In the genomic region with DNA sequence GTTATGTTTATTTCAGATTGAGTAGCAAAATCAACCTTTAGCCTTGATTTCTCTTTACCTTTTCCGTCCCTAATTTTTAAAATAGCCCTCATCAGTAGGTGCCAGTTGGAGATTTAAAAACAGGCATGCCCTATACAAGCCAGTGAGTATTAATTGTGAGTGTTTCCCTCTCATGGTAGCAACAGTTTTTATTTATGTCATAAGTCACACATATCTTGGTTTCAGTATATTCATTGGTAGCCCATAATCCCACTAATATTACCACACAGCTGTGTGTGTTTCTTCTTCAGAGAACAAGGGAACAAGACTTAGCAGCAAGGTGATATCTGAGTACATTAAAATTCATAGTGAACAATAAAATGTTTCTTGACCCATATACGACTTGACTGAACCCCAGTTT, we compare ENCODE assay signal across 29 cellular contexts.
DNase-seq lines count a peak whose midpoint lies in the region; ATAC-seq and TF ChIP-seq lines count a peak whose summit lies in the region.
"Had no signal": no experiment of that assay in that cellular context is flagged by ENCODE, and none has a peak within 500 bp of the region (broad histone marks: within the 10 kb centered on the region; RNA-seq: fewer than 3 reads in every experiment).

No MANE protein-coding gene starts in this region.

- H3K36me3 ChIP-seq in mesenchymal stem cell (ENCODE audit: control insufficient read depth in 1 of 2, insufficient read depth in 2 of 2, low read depth in 1 of 2, low read length in 2 of 2) (no peaks in the 10 kb centered on the region), SK-N-SH (replicated peaks in 1 of 2; ENCODE audit: control insufficient read depth in 1 of 2, insufficient read depth in 2 of 2, low read length in 1 of 2) (no peaks in the 10 kb centered on the region)
- H3K36me3 ChIP-seq: breast epithelium, HAP-1, ovary, thyroid gland, uterus had no signal

- 67% methylated on average over 1 of the region's 2 CpGs for WGBS in mesenchymal stem cell
- WGBS in SK-N-SH (ENCODE audit: low lambda C conversion rate), result 3% methylated on average over 2 of the region's 2 CpGs

- no peak overlapping the region for H3K23ac ChIP-seq in mesenchymal stem cell (ENCODE audit: low read length in 2 of 2)

- H3K4me3 Mint-ChIP-seq in stimulated activated naive CD8-positive, alpha-beta T cell treated with anti-CD3 and anti-CD28 coated beads, Interleukin-15, Interleukin-2, amounts not matched to agents 100 ng/mL and 50 ng/mL, for 24 hours, result no peak overlapping the region
- no peak overlapping the region for H3K4me3 Mint-ChIP-seq in activated T-helper 1 cell treated with anti-CD3 and anti-CD28 coated beads, Interleukin-12 subunit alpha, Interleukin-12 subunit beta, Interleukin-2, Interleukin-4 antibody, amounts not matched to agents 30 ng/mL and 10 ng/mL and 1 ng/mL, durations not matched to agents 14 hours and 24 hours and 36 hours
- H3K4me3 Mint-ChIP-seq: activated CD8-positive, alpha-beta memory T cell treated with anti-CD3 and anti-CD28 coated beads, Interleukin-2, amount 10 ng/mL, durations not matched to agents 7 days and 5 days; activated naive CD4-positive, alpha-beta T cell treated with anti-CD3 and anti-CD28 coated beads, Interleukin-2, amount 50 U/mL, for 24 hours; B cell; CD4-positive, alpha-beta memory T cell; nephron progenitor cell had no signal

- CTCF ChIA-PET in SK-N-SH (lab: Yijun Ruan, JAX), result interaction anchor here (1.2 to 1.5 kb wide), 2 partner anchors 16 to 48 kb away, joined by 3 read pairs; no protein-coding TSS in a partner anchor

- TF ChIP-seq CTCF in SK-N-SH (IDR thresholded peaks at IDR 0.05), result no peak

- H3K9me3 ChIP-seq in mesenchymal stem cell (ENCODE audit: control insufficient read depth, low read length) (no peaks in the 10 kb centered on the region), SK-N-SH (no peaks in the 10 kb centered on the region)
- H3K9me3 ChIP-seq: breast epithelium, HAP-1, ovary, thyroid gland, uterus had no signal

- H3K9ac ChIP-seq in mesenchymal stem cell (ENCODE audit: low read length) (no peak overlapping the region), SK-N-SH (no peak overlapping the region)
- H3K9ac ChIP-seq: KMS-11 had no signal

- H3K79me2 ChIP-seq in SK-N-SH (ENCODE audit: insufficient read depth), result no peaks in the 10 kb centered on the region

- no peaks in the 10 kb centered on the region for H3K9me2 ChIP-seq in SK-N-SH

- H2BK15ac ChIP-seq in mesenchymal stem cell (ENCODE audit: low read depth, poor library complexity, severe bottlenecking), result no peak overlapping the region

- H3K36me3 Mint-ChIP-seq in stimulated activated naive CD8-positive, alpha-beta T cell treated with anti-CD3 and anti-CD28 coated beads, Interleukin-15, Interleukin-2, amounts not matched to agents 100 ng/mL and 50 ng/mL, for 24 hours (ENCODE audit: low read depth), result no peaks in the 10 kb centered on the region
- peaks cover 10% of the 10 kb centered on the region for H3K36me3 Mint-ChIP-seq in activated T-helper 1 cell treated with anti-CD3 and anti-CD28 coated beads, Interleukin-12 subunit alpha, Interleukin-12 subunit beta, Interleukin-2, Interleukin-4 antibody, amounts not matched to agents 30 ng/mL and 10 ng/mL and 1 ng/mL, durations not matched to agents 14 hours and 24 hours and 36 hours (ENCODE audit: low read depth)
- H3K36me3 Mint-ChIP-seq: activated naive CD4-positive, alpha-beta T cell treated with anti-CD3 and anti-CD28 coated beads, Interleukin-2, amount 50 U/mL, for 24 hours; CD4-positive, alpha-beta memory T cell had no signal

- no peak overlapping the region for H3K14ac ChIP-seq in mesenchymal stem cell (ENCODE audit: low read length in 2 of 2)

- no peak overlapping the region for H4K91ac ChIP-seq in mesenchymal stem cell (ENCODE audit: low read length)

- H3K27me3 ChIP-seq in mesenchymal stem cell (ENCODE audit: control insufficient read depth in 1 of 2, insufficient read depth in 1 of 2, low read length in 2 of 2), result no peaks in the 10 kb centered on the region
- no peaks in the 10 kb centered on the region for H3K27me3 ChIP-seq in SK-N-SH (ENCODE audit: insufficient read depth)
- H3K27me3 ChIP-seq: breast epithelium, ovary, thyroid gland, uterus had no signal

- no peak for TF ChIP-seq EP300 in SK-N-SH (IDR thresholded peaks at IDR 0.05; ENCODE audit: borderline replicate concordance in 1 of 2, low read depth in 1 of 2, low read length in 1 of 2)

- H3K18ac ChIP-seq in mesenchymal stem cell (ENCODE audit: low read depth in 1 of 2, low read length in 2 of 2), result no peak overlapping the region

- no peak overlapping the region for H2BK12ac ChIP-seq in mesenchymal stem cell (ENCODE audit: low read length in 2 of 2)

- intact Hi-C loops in activated T-helper 1 cell treated with anti-CD3 and anti-CD28 coated beads, Interleukin-12 subunit alpha, Interleukin-12 subunit beta, Interleukin-2, Interleukin-4 antibody, amounts not matched to agents 30 ng/mL and 10 ng/mL and 1 ng/mL, durations not matched to agents 14 hours and 24 hours and 36 hours (cut with micrococcal nuclease), result loop anchor here (5.0 to 10.0 kb wide), 4 partner anchors 143 to 1281 kb away; partner anchors contain the start of gene NRIP1

- H3K4me1 Mint-ChIP-seq in stimulated activated naive CD8-positive, alpha-beta T cell treated with anti-CD3 and anti-CD28 coated beads, Interleukin-15, Interleukin-2, amounts not matched to agents 100 ng/mL and 50 ng/mL, for 24 hours (ENCODE audit: low read depth), result peaks cover 51% of the 10 kb centered on the region
- peaks cover 78% of the 10 kb centered on the region for H3K4me1 Mint-ChIP-seq in activated T-helper 1 cell treated with anti-CD3 and anti-CD28 coated beads, Interleukin-12 subunit alpha, Interleukin-12 subunit beta, Interleukin-2, Interleukin-4 antibody, amounts not matched to agents 30 ng/mL and 10 ng/mL and 1 ng/mL, durations not matched to agents 14 hours and 24 hours and 36 hours (ENCODE audit: low read depth)

- H3K4me2 ChIP-seq in mesenchymal stem cell (ENCODE audit: low read length, poor library complexity, severe bottlenecking), result no peak overlapping the region
- no peak overlapping the region for H3K4me2 ChIP-seq in SK-N-SH
- H3K4me2 ChIP-seq: KMS-11 had no signal

- H3K4me3 ChIP-seq in mesenchymal stem cell (ENCODE audit: insufficient read depth in 1 of 2, low read depth in 1 of 2, low read length in 2 of 2), result no peak overlapping the region
- H3K4me3 ChIP-seq in SK-N-SH (ENCODE audit: low read depth in 2 of 2, low read length in 1 of 2), result no peak overlapping the region
- H3K4me3 ChIP-seq: breast epithelium, HAP-1, lung, ovary, SK-N-MC, thyroid gland, uterus had no signal

- no peak overlapping the region for H2AK5ac ChIP-seq in mesenchymal stem cell (ENCODE audit: low read length, severe bottlenecking)

- POLR2A ChIA-PET in SK-N-SH (lab: Yijun Ruan, JAX), result no interaction called here

- no peak overlapping the region for H2BK120ac ChIP-seq in mesenchymal stem cell (ENCODE audit: low read depth, low read length)

- H4K20me1 ChIP-seq in SK-N-SH (ENCODE audit: insufficient read depth), result no peaks in the 10 kb centered on the region

- no peak for ATAC-seq in stimulated activated naive CD8-positive, alpha-beta T cell treated with anti-CD3 and anti-CD28 coated beads, Interleukin-15, Interleukin-2, amounts not matched to agents 100 U/mL and 50 U/mL, for 24 hours
- ATAC-seq: activated CD8-positive, alpha-beta memory T cell treated with anti-CD3 and anti-CD28 coated beads, Interleukin-2, amount 10 ng/mL, durations not matched to agents 7 days and 5 days; PC-3 had no signal

- H3K4ac ChIP-seq in mesenchymal stem cell (ENCODE audit: low read depth in 1 of 2, low read length in 2 of 2), result no peak overlapping the region

- no peaks in the 10 kb centered on the region for H3K79me1 ChIP-seq in mesenchymal stem cell (replicated peaks; ENCODE audit: low read length, poor library complexity, severe bottlenecking)

- H3K4me1 ChIP-seq in mesenchymal stem cell (ENCODE audit: control insufficient read depth, insufficient read depth, low read depth, low read length) (no peaks in the 10 kb centered on the region), SK-N-SH (ENCODE audit: control insufficient read depth in 1 of 2, insufficient read depth in 2 of 2, low read depth in 1 of 2, low read length in 1 of 2) (no peaks in the 10 kb centered on the region)
- H3K4me1 ChIP-seq: breast epithelium, HAP-1, thyroid gland, uterus had no signal

- no peak for TF ChIP-seq RAD21 in SK-N-SH (IDR thresholded peaks at IDR 0.05; ENCODE audit: low read length)

- no peaks in the 10 kb centered on the region for H3F3A ChIP-seq in SK-N-SH (replicated peaks; ENCODE audit: insufficient read depth)

- no peak overlapping the region for H4K8ac ChIP-seq in mesenchymal stem cell (ENCODE audit: low read length)

- H2AFZ ChIP-seq in mesenchymal stem cell (ENCODE audit: low read depth, low read length), result no peak overlapping the region
- H2AFZ ChIP-seq in SK-N-SH (ENCODE audit: low read depth), result no peak overlapping the region

- H3K27ac Mint-ChIP-seq in stimulated activated naive CD8-positive, alpha-beta T cell treated with anti-CD3 and anti-CD28 coated beads, Interleukin-15, Interleukin-2, amounts not matched to agents 100 ng/mL and 50 ng/mL, for 24 hours, result peak overlapping the region; percentile 58
- H3K27ac Mint-ChIP-seq in activated T-helper 1 cell treated with anti-CD3 and anti-CD28 coated beads, Interleukin-12 subunit alpha, Interleukin-12 subunit beta, Interleukin-2, Interleukin-4 antibody, amounts not matched to agents 30 ng/mL and 10 ng/mL and 1 ng/mL, durations not matched to agents 14 hours and 24 hours and 36 hours, result peak overlapping the region; percentile 14
- H3K27ac Mint-ChIP-seq: activated CD8-positive, alpha-beta memory T cell treated with anti-CD3 and anti-CD28 coated beads, Interleukin-2, amount 10 ng/mL, durations not matched to agents 7 days and 5 days; activated naive CD4-positive, alpha-beta T cell treated with anti-CD3 and anti-CD28 coated beads, Interleukin-2, amount 50 U/mL, for 24 hours; B cell; nephron progenitor cell had no signal

- H2BK5ac ChIP-seq in mesenchymal stem cell (ENCODE audit: low read depth, low read length, poor library complexity, severe bottlenecking), result no peak overlapping the region

- H3K9me3 Mint-ChIP-seq in stimulated activated naive CD8-positive, alpha-beta T cell treated with anti-CD3 and anti-CD28 coated beads, Interleukin-15, Interleukin-2, amounts not matched to agents 100 ng/mL and 50 ng/mL, for 24 hours, result no peaks in the 10 kb centered on the region
- no peaks in the 10 kb centered on the region for H3K9me3 Mint-ChIP-seq in activated T-helper 1 cell treated with anti-CD3 and anti-CD28 coated beads, Interleukin-12 subunit alpha, Interleukin-12 subunit beta, Interleukin-2, Interleukin-4 antibody, amounts not matched to agents 30 ng/mL and 10 ng/mL and 1 ng/mL, durations not matched to agents 14 hours and 24 hours and 36 hours
- H3K9me3 Mint-ChIP-seq: activated naive CD4-positive, alpha-beta T cell treated with anti-CD3 and anti-CD28 coated beads, Interleukin-2, amount 50 U/mL, for 24 hours; CD4-positive, alpha-beta memory T cell; nephron progenitor cell had no signal

- no peak overlapping the region for H3K27ac ChIP-seq in mesenchymal stem cell (ENCODE audit: low read length, poor library complexity, severe bottlenecking)
- H3K27ac ChIP-seq in SK-N-SH (ENCODE audit: low read depth in 2 of 2, low read length in 1 of 2), result no peak overlapping the region
- H3K27ac ChIP-seq: breast epithelium, HL-60, KMS-11, ovary, SK-N-MC, thyroid gland, uterus had no signal

- no peak for DNase-seq in stimulated activated naive CD8-positive, alpha-beta T cell treated with anti-CD3 and anti-CD28 coated beads, Interleukin-15, Interleukin-2, amounts not matched to agents 100 U/mL and 50 U/mL, for 24 hours
- DNase-seq in activated T-helper 1 cell treated with anti-CD3 and anti-CD28 coated beads, Interleukin-12 subunit alpha, Interleukin-12 subunit beta, Interleukin-2, Interleukin-4 antibody, amounts not matched to agents 30 ng/mL and 10 ng/mL and 1 ng/mL, durations not matched to agents 14 hours and 24 hours and 36 hours (ENCODE audit: low spot score), result no peak
- DNase-seq in mesenchymal stem cell (peak; percentile 1), NCI-H1436 (lab: John Stamatoyannopoulos, UW) (no peak), SK-N-SH (no peak)
- DNase-seq in effector CD4-positive, alpha-beta T cell, result no peak
- DNase-seq: ACHN; activated CD8-positive, alpha-beta memory T cell treated with anti-CD3 and anti-CD28 coated beads, Interleukin-2, amount 10 ng/mL, durations not matched to agents 7 days and 5 days; anterior cingulate cortex; CD4-positive, alpha-beta memory T cell; hippocampal formation; MM.1S; NCI-H1105 treated with DMSO at 0.1 percent for 48 hours; NCI-H2029 treated with DMSO at 0.1 percent for 48 hours; NCI-H524 treated with DMSO at 0.1 percent for 48 hours; nephron progenitor cell; ovary; PC-3; thyroid gland; uterus had no signal

- H3K27me3 Mint-ChIP-seq in stimulated activated naive CD8-positive, alpha-beta T cell treated with anti-CD3 and anti-CD28 coated beads, Interleukin-15, Interleukin-2, amounts not matched to agents 100 ng/mL and 50 ng/mL, for 24 hours, result no peaks in the 10 kb centered on the region
- no peaks in the 10 kb centered on the region for H3K27me3 Mint-ChIP-seq in activated T-helper 1 cell treated with anti-CD3 and anti-CD28 coated beads, Interleukin-12 subunit alpha, Interleukin-12 subunit beta, Interleukin-2, Interleukin-4 antibody, amounts not matched to agents 30 ng/mL and 10 ng/mL and 1 ng/mL, durations not matched to agents 14 hours and 24 hours and 36 hours (ENCODE audit: insufficient read depth)
- H3K27me3 Mint-ChIP-seq: activated CD8-positive, alpha-beta memory T cell treated with anti-CD3 and anti-CD28 coated beads, Interleukin-2, amount 10 ng/mL, durations not matched to agents 7 days and 5 days; activated naive CD4-positive, alpha-beta T cell treated with anti-CD3 and anti-CD28 coated beads, Interleukin-2, amount 50 U/mL, for 24 hours; B cell; CD4-positive, alpha-beta memory T cell had no signal
